In the genomic region with DNA sequence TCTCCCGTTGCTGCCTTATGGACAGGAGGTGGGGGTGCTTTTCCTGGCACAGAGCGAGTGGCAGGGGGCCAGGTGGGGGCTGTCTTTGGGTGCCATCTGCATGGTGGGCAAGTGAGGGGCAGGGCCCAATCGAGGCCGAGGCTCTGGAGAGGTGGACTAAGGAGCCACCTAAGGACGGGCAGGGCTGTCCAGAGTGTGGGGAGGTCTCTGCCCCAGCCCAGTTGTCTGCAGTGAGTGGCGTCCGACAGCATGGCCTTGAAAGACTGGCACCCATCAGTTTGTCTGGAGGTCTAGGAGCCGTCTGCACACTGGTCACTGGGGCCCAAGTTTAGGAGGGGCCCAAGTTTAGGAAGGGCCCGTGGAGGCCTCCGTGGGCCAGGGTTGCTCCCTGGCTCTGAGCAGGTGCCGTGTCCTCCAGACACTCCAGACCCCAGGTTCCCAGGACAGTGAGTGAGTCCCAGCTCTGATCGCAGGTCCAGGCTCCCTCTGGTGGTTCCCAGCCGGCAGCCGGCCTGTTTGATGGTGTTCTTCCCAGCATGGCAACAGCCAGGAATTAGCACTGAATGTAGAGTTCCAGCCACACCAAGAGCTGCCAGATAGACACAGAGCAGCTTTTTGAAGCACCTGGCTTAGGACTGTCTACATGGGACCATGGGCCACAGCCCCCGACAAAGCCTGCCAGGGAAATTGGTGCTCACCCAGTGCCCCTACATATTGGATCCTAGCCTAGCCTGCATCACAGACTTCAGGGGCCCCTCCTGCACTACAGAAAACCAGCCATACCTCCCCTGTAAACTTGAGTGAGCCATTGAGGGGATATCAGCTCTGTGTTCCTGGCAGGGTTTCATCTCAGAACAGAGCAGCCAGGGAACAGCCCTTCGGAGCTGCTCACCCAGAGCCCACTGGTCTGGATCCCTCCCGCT, we compare ENCODE assay signal across 8 cellular contexts.
DNase-seq lines count a peak whose midpoint lies in the region; ATAC-seq and TF ChIP-seq lines count a peak whose summit lies in the region.

No MANE protein-coding gene starts in this region.

- no peak overlapping the region for H3K4me2 ChIP-seq in Loucy (ENCODE audit: low read depth, low read length, poor library complexity, severe bottlenecking)

- no peak overlapping the region for H2AFZ ChIP-seq in Loucy (ENCODE audit: low read length)

- DNase-seq in NCI-H2107 treated with DMSO at 0.1 percent for 48 hours (lab: John Stamatoyannopoulos, UW; ENCODE audit: unreplicated experiment) (peak; percentile 19), NCI-H2107 (lab: John Stamatoyannopoulos, UW) (no peak), amniotic stem cell (lab: John Stamatoyannopoulos, UW) (peak; percentile 3), left ventricle myocardium superior (peak; percentile 72), retinal pigment epithelial cell (ENCODE audit: low read depth) (no peak)

- no peaks in the 10 kb centered on the region for H3K36me3 ChIP-seq in Loucy (ENCODE audit: insufficient read depth, low read length)

- no peaks in the 10 kb centered on the region for H3K9me3 ChIP-seq in Loucy (ENCODE audit: insufficient read depth, low read depth, low read length)

- H3K79me2 ChIP-seq in Loucy (ENCODE audit: insufficient read depth, low read length), result no peaks in the 10 kb centered on the region

- ATAC-seq in left ventricle myocardium superior (peak; percentile 74), GM18520 (IDR thresholded peaks at IDR 0.05; ENCODE audit: unreplicated experiment) (no peak), GM21515 (IDR thresholded peaks at IDR 0.05; ENCODE audit: unreplicated experiment) (no peak)

- intact Hi-C loops in left ventricle myocardium superior (cut with micrococcal nuclease), result no loop called here

- H3K9me2 ChIP-seq in Loucy (replicated peaks; ENCODE audit: low read depth, low read length), result no peaks in the 10 kb centered on the region

- TF ChIP-seq CTCF in Loucy (conservative IDR thresholded peaks at IDR 0.05; ENCODE audit: low read length) (peak; percentile 48), retinal pigment epithelial cell (conservative IDR thresholded peaks at IDR 0.05; ENCODE audit: low read depth, low read length) (peak; percentile 90)

- H3K27me3 ChIP-seq in Loucy (ENCODE audit: insufficient read depth, low read length, poor library complexity, severe bottlenecking), result no peaks in the 10 kb centered on the region

- no peaks in the 10 kb centered on the region for H3K4me1 ChIP-seq in Loucy (ENCODE audit: insufficient read depth, low read length, poor library complexity, severe bottlenecking)

- no peaks in the 10 kb centered on the region for H4K20me1 ChIP-seq in Loucy (ENCODE audit: insufficient read depth, low read length, poor library complexity, severe bottlenecking)

- H3K9ac ChIP-seq in Loucy (ENCODE audit: low read depth, low read length, poor library complexity, severe bottlenecking), result no peak overlapping the region

- H3K4me3 ChIP-seq in Loucy (ENCODE audit: low read length, poor library complexity, severe bottlenecking) (no peak overlapping the region), retinal pigment epithelial cell (ENCODE audit: low read length) (no peak overlapping the region)

- no peaks in the 10 kb centered on the region for H3F3A ChIP-seq in Loucy (ENCODE audit: low read depth)

Comparison
In these comparisons a context has a peak if more than half of its experiments do, and no peak if none do; other contexts are left out.
1. DNase-seq: peak in NCI-H2107 treated with DMSO at 0.1 percent for 48 hours (single experiment), amniotic stem cell (single experiment) and left ventricle myocardium superior (single experiment); none in NCI-H2107 (single experiment) and retinal pigment epithelial cell (single experiment).